ENCODE assay signal across 18 cellular contexts in the genomic region with DNA sequence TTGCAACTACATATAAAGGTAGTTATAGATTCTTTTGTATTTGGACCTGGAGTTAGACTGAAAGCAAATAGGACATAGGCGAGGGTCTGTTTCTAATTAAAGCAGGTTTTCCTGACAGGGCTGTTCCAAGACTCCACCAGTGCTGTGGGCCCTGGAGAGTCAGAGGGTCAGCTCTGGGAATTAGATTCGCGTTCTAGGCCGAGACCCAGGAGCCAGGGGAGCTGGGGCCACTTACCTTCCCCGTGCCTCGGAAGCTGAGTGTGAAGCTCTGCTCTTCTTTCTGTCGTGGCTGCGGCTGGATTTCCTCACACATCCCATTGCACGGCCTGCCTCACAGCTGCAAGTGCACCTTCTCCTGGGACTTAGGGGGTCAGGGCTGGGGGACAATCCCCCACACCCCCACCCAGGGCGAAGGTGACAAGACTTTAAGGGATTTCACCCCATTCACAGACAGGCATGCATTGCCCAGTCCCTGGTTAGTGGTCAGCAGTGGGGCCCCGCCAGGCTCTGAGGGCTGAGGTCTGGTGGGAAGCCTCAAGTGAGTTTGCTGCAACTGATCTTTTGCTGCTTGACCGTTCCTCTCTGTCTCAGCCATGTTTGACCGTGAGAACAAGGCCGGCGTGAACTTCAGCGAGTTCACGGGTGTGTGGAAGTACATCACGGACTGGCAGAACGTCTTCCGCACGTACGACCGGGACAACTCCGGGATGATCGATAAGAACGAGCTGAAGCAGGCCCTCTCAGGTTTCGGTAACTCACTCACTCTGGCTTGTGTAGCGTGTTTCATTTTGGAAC. TPM values are rescaled to one million over a fixed set of nuclear protein-coding genes. Genes with fewer than 3 reads are reported as not detected.
DNase-seq lines count a peak whose midpoint lies in the region; ATAC-seq and TF ChIP-seq lines count a peak whose summit lies in the region.
"Had no signal": no experiment of that assay in that cellular context is flagged by ENCODE, and none has a peak within 500 bp of the region (broad histone marks: within the 10 kb centered on the region; RNA-seq: fewer than 3 reads in every experiment).

No MANE protein-coding gene starts in this region.

- peaks cover 59% of the 10 kb centered on the region for H3K36me3 Mint-ChIP-seq in activated T-cell treated with anti-CD3 and anti-CD28 coated beads, Interleukin-2, amount 50 U/mL, for 24 hours (ENCODE audit: low read depth)
- peaks cover 17% of the 10 kb centered on the region for H3K36me3 Mint-ChIP-seq in endothelial cell (ENCODE audit: low read depth, unreplicated experiment)
- peaks cover 14% of the 10 kb centered on the region for H3K36me3 Mint-ChIP-seq in activated naive CD8-positive, alpha-beta T cell treated with anti-CD3 and anti-CD28 coated beads, Interleukin-2, amount 50 U/mL, for 24 hours (ENCODE audit: low read depth)

- no peak overlapping the region for H3K27ac Mint-ChIP-seq in activated T-cell treated with anti-CD3 and anti-CD28 coated beads, Interleukin-2, amount 50 U/mL, for 24 hours
- H3K27ac Mint-ChIP-seq in endothelial cell (ENCODE audit: unreplicated experiment), result no peak overlapping the region
- no peak overlapping the region for H3K27ac Mint-ChIP-seq in activated naive CD8-positive, alpha-beta T cell treated with anti-CD3 and anti-CD28 coated beads, Interleukin-2, amount 50 U/mL, for 24 hours
- H3K27ac Mint-ChIP-seq: CD4-positive, alpha-beta T cell; HFFc6 had no signal

- no TSS peak for BruUV-seq in A673 (replicated peaks; lab: Mats Ljungman, UMichigan)

- intact Hi-C loops in testis (cut with DNase I; ENCODE audit: low total_unique reads), result no loop called here
- intact Hi-C loops in A673 (cut with micrococcal nuclease; ENCODE audit: unreplicated experiment), result no loop called here

- WGBS in testis, 2 donors, result 95 to 96% methylated on average over 26 to 28 of the region's 28 CpGs

- H3K4me1 ChIP-seq in testis (peaks cover 8% of the 10 kb centered on the region), A673 (ENCODE audit: insufficient read depth, low read length, poor library complexity, severe bottlenecking) (no peaks in the 10 kb centered on the region)
- H3K4me1 ChIP-seq: A549 had no signal

- peaks cover 13% of the 10 kb centered on the region for H3K4me1 Mint-ChIP-seq in activated T-cell treated with anti-CD3 and anti-CD28 coated beads, Interleukin-2, amount 50 U/mL, for 24 hours (ENCODE audit: low read depth)
- H3K4me1 Mint-ChIP-seq in endothelial cell (ENCODE audit: unreplicated experiment), result peaks cover 15% of the 10 kb centered on the region
- peaks cover 7% of the 10 kb centered on the region for H3K4me1 Mint-ChIP-seq in activated naive CD8-positive, alpha-beta T cell treated with anti-CD3 and anti-CD28 coated beads, Interleukin-2, amount 50 U/mL, for 24 hours

- CTCF ChIA-PET in A673 (lab: Charles Lee), result no interaction called here

- no peaks in the 10 kb centered on the region for H3K27me3 Mint-ChIP-seq in activated T-cell treated with anti-CD3 and anti-CD28 coated beads, Interleukin-2, amount 50 U/mL, for 24 hours
- H3K27me3 Mint-ChIP-seq in endothelial cell (ENCODE audit: unreplicated experiment), result peaks cover 11% of the 10 kb centered on the region
- H3K27me3 Mint-ChIP-seq in activated naive CD8-positive, alpha-beta T cell treated with anti-CD3 and anti-CD28 coated beads, Interleukin-2, amount 50 U/mL, for 24 hours, result no peaks in the 10 kb centered on the region
- H3K27me3 Mint-ChIP-seq: CD4-positive, alpha-beta T cell had no signal

- H3K4me3 Mint-ChIP-seq in activated T-cell treated with anti-CD3 and anti-CD28 coated beads, Interleukin-2, amount 50 U/mL, for 24 hours, result no peak overlapping the region
- H3K4me3 Mint-ChIP-seq in endothelial cell (ENCODE audit: unreplicated experiment), result peak overlapping the region; percentile 37
- no peak overlapping the region for H3K4me3 Mint-ChIP-seq in activated naive CD8-positive, alpha-beta T cell treated with anti-CD3 and anti-CD28 coated beads, Interleukin-2, amount 50 U/mL, for 24 hours
- H3K4me3 Mint-ChIP-seq: CD4-positive, alpha-beta T cell; HFFc6 had no signal

- H3K9me3 ChIP-seq in testis (no peaks in the 10 kb centered on the region), A673 (ENCODE audit: low read depth, low read length, poor library complexity, severe bottlenecking) (no peaks in the 10 kb centered on the region)
- H3K9me3 ChIP-seq: A549, Peyer's patch had no signal

- POLR2A ChIA-PET in A673 (lab: Charles Lee; ENCODE audit: low non-redundant PET), result no interaction called here

- H3K27me3 ChIP-seq in testis (no peaks in the 10 kb centered on the region), A673 (replicated peaks; ENCODE audit: insufficient read depth, low read depth, low read length, poor library complexity) (no peaks in the 10 kb centered on the region)
- H3K27me3 ChIP-seq: Peyer's patch had no signal

- H3K9me3 Mint-ChIP-seq in activated T-cell treated with anti-CD3 and anti-CD28 coated beads, Interleukin-2, amount 50 U/mL, for 24 hours, result no peaks in the 10 kb centered on the region
- no peaks in the 10 kb centered on the region for H3K9me3 Mint-ChIP-seq in endothelial cell (ENCODE audit: unreplicated experiment)
- no peaks in the 10 kb centered on the region for H3K9me3 Mint-ChIP-seq in activated naive CD8-positive, alpha-beta T cell treated with anti-CD3 and anti-CD28 coated beads, Interleukin-2, amount 50 U/mL, for 24 hours
- H3K9me3 Mint-ChIP-seq: CD4-positive, alpha-beta T cell; HFFc6 had no signal

- H3K27ac ChIP-seq in testis (no peak overlapping the region), A673 (ENCODE audit: low read depth, low read length, poor library complexity, severe bottlenecking) (no peak overlapping the region)
- H3K27ac ChIP-seq: A549, Peyer's patch had no signal

- DNase-seq in activated T-cell treated with anti-CD3 and anti-CD28 coated beads, Interleukin-2, amount 50 U/mL, for 24 hours, result peak; percentile 17
- no peak for DNase-seq in activated T-cell treated with anti-CD3 and anti-CD28 coated beads, Interleukin-2, amount 50 U/mL, for 1 hour
- DNase-seq in SK-N-DZ (ENCODE audit: low spot score), result peak; percentile 64
- DNase-seq in endothelial cell (ENCODE audit: low spot score), result no peak
- peak; percentile 8 for DNase-seq in testis
- DNase-seq in A673 (ENCODE audit: low spot score), result no peak
- DNase-seq in activated naive CD8-positive, alpha-beta T cell treated with anti-CD3 and anti-CD28 coated beads, Interleukin-2, amount 50 U/mL, for 24 hours, result no peak
- no peak for DNase-seq in putamen (ENCODE audit: low spot score)
- DNase-seq: Calu3, DMS79, HFFc6, NCI-H187 treated with DMSO at 0.1 percent for 48 hours, NCI-H446 treated with DMSO at 0.1 percent for 48 hours, NCI-H774, SHP77 treated with DMSO at 0.1 percent for 48 hours had no signal

- H3K36me3 ChIP-seq in testis (ENCODE audit: low read depth, missing control alignments) (no peaks in the 10 kb centered on the region), A673 (ENCODE audit: insufficient read depth, low read length, poor library complexity, severe bottlenecking) (peaks cover 5% of the 10 kb centered on the region)

- H3K4me3 ChIP-seq in testis (no peak overlapping the region), A673 (ENCODE audit: low read depth, low read length, poor library complexity, severe bottlenecking) (no peak overlapping the region)
- H3K4me3 ChIP-seq: A549, Peyer's patch had no signal

- TF ChIP-seq CTCF in endothelial cell (IDR thresholded peaks at IDR 0.05; ENCODE audit: unreplicated experiment), result no peak
- no peak for TF ChIP-seq CTCF in testis (IDR thresholded peaks at IDR 0.05)
- TF ChIP-seq CTCF in A673 (conservative IDR thresholded peaks at IDR 0.05; ENCODE audit: low read depth, low read length), result no peak

- no peak for ATAC-seq in activated naive CD8-positive, alpha-beta T cell treated with anti-CD3 and anti-CD28 coated beads, Interleukin-2, amount 50 U/mL, for 24 hours
- ATAC-seq: A549 had no signal

- no peak for TF ChIP-seq POLR2A in testis (IDR thresholded peaks at IDR 0.05)

RNA-seq across cellular contexts. Expression of gene AHRR, which starts 15.3 kb away (rescaled TPM):
- polyA plus RNA-seq in SK-N-DZ (2014; cell fraction: cytosol; rRNA removed), result 0.10 and 0.12 TPM in 2 replicates
- polyA plus RNA-seq in SK-N-DZ (2014; cell fraction: nucleus; rRNA removed), result 0.39 and 1.3 TPM in 2 replicates
- total RNA-seq in endothelial cell (ENCODE audit: unreplicated experiment) (8.7 TPM), testis (10 to 100 TPM; 36.9 to 43.4 TPM), A673 (2021) (2.0 and 2.2 TPM in 2 replicates)
- polyA plus RNA-seq in testis (ENCODE audit: insufficient read depth, low read depth, low replicate concordance), result 68.5 TPM

RNA-seq across cellular contexts. Expression of gene PDCD6, which starts 34.8 kb away (rescaled TPM):
- polyA plus RNA-seq in SK-N-DZ (2014; cell fraction: cytosol; rRNA removed), result 101 and 115 TPM in 2 replicates
- polyA plus RNA-seq in SK-N-DZ (2014; cell fraction: nucleus; rRNA removed), result 108 and 121 TPM in 2 replicates
- total RNA-seq in endothelial cell (ENCODE audit: unreplicated experiment) (101 TPM), testis (100 to 1,000 TPM; 100 to 123 TPM), A673 (2021) (93.6 and 95.5 TPM in 2 replicates)
- polyA plus RNA-seq in testis (ENCODE audit: insufficient read depth, low read depth, low replicate concordance), result 102 TPM

Comparison
In these comparisons a context has a peak if more than half of its experiments do, and no peak if none do; other contexts are left out.
1. DNase-seq: peak in activated T-cell treated with anti-CD3 and anti-CD28 coated beads, Interleukin-2, amount 50 U/mL, for 24 hours (single experiment), SK-N-DZ (single experiment) and testis (single experiment); none in activated T-cell treated with anti-CD3 and anti-CD28 coated beads, Interleukin-2, amount 50 U/mL, for 1 hour (single experiment), endothelial cell (single experiment), A673 (single experiment), activated naive CD8-positive, alpha-beta T cell treated with anti-CD3 and anti-CD28 coated beads, Interleukin-2, amount 50 U/mL, for 24 hours (single experiment) and putamen (single experiment).